ENCODE assay signal across 31 cellular contexts in genomic region chr11:68848429-68848828, GRCh38.
"Had no signal": no experiment of that assay in that cellular context is flagged by ENCODE, and none has a peak within 500 bp of the region (broad histone marks: within the 10 kb centered on the region; RNA-seq: fewer than 3 reads in every experiment).

No MANE protein-coding gene starts in this region.

- ATAC-seq: activated naive CD8-positive, alpha-beta T cell treated with anti-CD3 and anti-CD28 coated beads, Interleukin-2, amount 50 U/mL, for 24 hours; activated T-cell treated with anti-CD3 and anti-CD28 coated beads, Interleukin-2, amount 50 U/mL, for 4 hours; Panc1 had no signal

- FAIRE-seq: bronchial epithelial cell had no signal

- DNase-seq: activated B cell treated with CpG ODN at 0.5 μM for 24 hours; activated CD4-positive, alpha-beta memory T cell treated with anti-CD3 and anti-CD28 coated beads for 36 hours; activated CD4-positive, alpha-beta T cell treated with anti-CD3 and anti-CD28 coated beads for 4 hours; activated CD4-positive, alpha-beta T cell treated with anti-CD3 and anti-CD28 coated beads, Interleukin-2, amount 50 U/mL, for 1 hour; activated CD4-positive, CD25-positive, alpha-beta regulatory T cell treated with anti-CD3 and anti-CD28 coated beads, Interleukin-2, amount 50 U/mL, for 72 hours; activated CD8-positive, alpha-beta memory T cell treated with anti-CD3 and anti-CD28 coated beads, Interleukin-2, amount 50 U/mL, for 4 hours; activated naive CD4-positive, alpha-beta T cell treated with anti-CD3 and anti-CD28 coated beads, Interleukin-2, amount 10 ng/mL, durations not matched to agents 7 days and 5 days; activated naive CD8-positive, alpha-beta T cell treated with anti-CD3 and anti-CD28 coated beads, Interleukin-2, amount 50 U/mL, for 24 hours; activated T-cell treated with anti-CD3 and anti-CD28 coated beads for 4 hours; activated T-cell treated with anti-CD3 and anti-CD28 coated beads, Interleukin-2, amount 50 U/mL, for 4 hours; anterior cingulate cortex; central memory CD4-positive, alpha-beta T cell; Karpas-422; KBM-7; NCI-H1048; NCI-H1105 treated with DMSO at 0.1 percent for 48 hours; NCI-H1436; NCI-H1694; NCI-H1930; NCI-H2081 treated with DMSO at 0.1 percent for 48 hours; NCI-H226; NCI-H446 treated with DMSO at 0.1 percent for 48 hours; NCI-H524; NCI-H69; SIG-M5; SW 1271; T-helper 1 cell; T-helper 2 cell; T-helper 9 cell had no signal
